In genomic region chr12:124096109-124096508, GRCh38 we compare ENCODE assay signal across 20 cellular contexts.
DNase-seq lines count a peak whose midpoint lies in the region; ATAC-seq and TF ChIP-seq lines count a peak whose summit lies in the region.
"Had no signal": no experiment of that assay in that cellular context is flagged by ENCODE, and none has a peak within 500 bp of the region (broad histone marks: within the 10 kb centered on the region; RNA-seq: fewer than 3 reads in every experiment).

No MANE protein-coding gene starts in this region.

- no peak overlapping the region for H3K23ac ChIP-seq in neuronal stem cell (ENCODE audit: low read depth, low read length, poor library complexity)

- no peak overlapping the region for H4K8ac ChIP-seq in neuronal stem cell (ENCODE audit: low read depth, low read length)

- DNase-seq in activated effector memory CD4-positive, alpha-beta T cell treated with anti-CD3 and anti-CD28 coated beads, Interleukin-2, amount 50 U/mL, for 16 hours, result peak; percentile 17
- no peak for DNase-seq in activated effector memory CD4-positive, alpha-beta T cell treated with Interleukin-2 at 50 U/mL for 16 hours
- DNase-seq in BE2C (no peak), WERI-Rb-1 (no peak), neuronal stem cell (ENCODE audit: low spot score) (no peak), activated gamma-delta T cell treated with Interleukin-2 at 50 U/mL for 16 hours (no peak)
- DNase-seq: CD4-positive, alpha-beta T cell; CD8-positive, alpha-beta memory T cell; DMS 273 treated with DMSO at 0.1 percent for 48 hours; DMS79; EL; GDM1; GM23248; H9 had no signal

- no peak overlapping the region for H2BK12ac ChIP-seq in neuronal stem cell (ENCODE audit: low read length)

- H3K79me1 ChIP-seq in neuronal stem cell (ENCODE audit: low read depth, low read length), result no peaks in the 10 kb centered on the region

- H2BK5ac ChIP-seq in neuronal stem cell (ENCODE audit: low read length), result no peak overlapping the region

- H2BK120ac ChIP-seq in neuronal stem cell (ENCODE audit: low read depth, low read length), result no peak overlapping the region

- no peak overlapping the region for H2AFZ ChIP-seq in neuronal stem cell (ENCODE audit: low read length)
- H2AFZ ChIP-seq: GM23248 had no signal

- H3K9me3 ChIP-seq in BE2C, result no peaks in the 10 kb centered on the region
- no peaks in the 10 kb centered on the region for H3K9me3 ChIP-seq in WERI-Rb-1 (ENCODE audit: severe bottlenecking)
- H3K9me3 ChIP-seq in neuronal stem cell (replicated peaks in 1 of 2; ENCODE audit: control insufficient read depth in 2 of 2, insufficient read depth in 1 of 2, low read depth in 1 of 2, low read length in 2 of 2), result peaks cover 7 to 10% of the 10 kb centered on the region in 2 donors

- peak overlapping the region; percentile 64 for H3K14ac ChIP-seq in neuronal stem cell (ENCODE audit: low read length)

- H3K27ac ChIP-seq in WERI-Rb-1 (no peak overlapping the region), neuronal stem cell (replicated peaks; ENCODE audit: low read length) (no peak overlapping the region)
- H3K27ac ChIP-seq: 22Rv1; BLaER1 treated with 17β-estradiol and CSF1 and Interleukin-3, amounts not matched to agents 10 nM and 100 nM; GM23248 had no signal

- no CpG with 5 or more reads among the region's 15 CpGs for WGBS in neuronal stem cell (ENCODE audit: extremely low coverage in 2 of 2, insufficient read length in 2 of 2, insufficient replicate concordance in 1 of 2), 2 donors

- H3K9ac ChIP-seq in neuronal stem cell (ENCODE audit: low read depth, low read length, poor library complexity), result no peak overlapping the region
- H3K9ac ChIP-seq: BLaER1 treated with 17β-estradiol and CSF1 and Interleukin-3, amounts not matched to agents 10 nM and 100 nM; GM23248 had no signal

- peak overlapping the region; percentile 68 for H2AK5ac ChIP-seq in neuronal stem cell (ENCODE audit: low read depth, low read length)

- H2BK15ac ChIP-seq in neuronal stem cell (ENCODE audit: low read length), result peak overlapping the region; percentile 15

- ATAC-seq in GM21619 (IDR thresholded peaks at IDR 0.05; ENCODE audit: unreplicated experiment) (no peak), GM18498 (IDR thresholded peaks at IDR 0.05; ENCODE audit: unreplicated experiment) (no peak)
- ATAC-seq: GM12878, HCT116 had no signal

- peak overlapping the region; percentile 44 for H3K18ac ChIP-seq in neuronal stem cell (ENCODE audit: low read length)

- no peak overlapping the region for H4K91ac ChIP-seq in neuronal stem cell (ENCODE audit: low read depth, low read length, poor library complexity)

- no peak overlapping the region for H3K4me2 ChIP-seq in neuronal stem cell (ENCODE audit: insufficient read depth, low read length, poor library complexity, severe bottlenecking)
- H3K4me2 ChIP-seq: BLaER1 treated with 17β-estradiol and CSF1 and Interleukin-3, amounts not matched to agents 10 nM and 100 nM had no signal

- peak; percentile 19; the same call in 1 of the 2 replicates for TF ChIP-seq CTCF in BE2C (IDR thresholded peaks at IDR 0.05; ENCODE audit: low read depth, low read length)
- 0 out of 2 replicates have a peak, but pooled peaks have one; percentile 4 for TF ChIP-seq CTCF in WERI-Rb-1 (IDR thresholded peaks at IDR 0.05; ENCODE audit: low read depth, low read length)

- H3K4ac ChIP-seq in neuronal stem cell (ENCODE audit: low read length), result no peak overlapping the region

- H3K4me3 ChIP-seq in BE2C (ENCODE audit: low read depth, low read length) (no peak overlapping the region), WERI-Rb-1 (ENCODE audit: low read depth, low read length) (no peak overlapping the region), neuronal stem cell (ENCODE audit: low read length in 2 of 2) (no peak overlapping the region)
- H3K4me3 ChIP-seq: BLaER1 treated with 17β-estradiol and CSF1 and Interleukin-3, amounts not matched to agents 10 nM and 100 nM; GM12878; GM23248 had no signal

- H3K36me3 ChIP-seq in BE2C (no peaks in the 10 kb centered on the region), WERI-Rb-1 (no peaks in the 10 kb centered on the region), neuronal stem cell (replicated peaks in 1 of 2; ENCODE audit: control insufficient read depth in 2 of 2, insufficient read depth in 2 of 2, low read length in 2 of 2) (no peaks in the 10 kb centered on the region)
- H3K36me3 ChIP-seq: BLaER1 treated with 17β-estradiol and CSF1 and Interleukin-3, amounts not matched to agents 10 nM and 100 nM had no signal

- no peaks in the 10 kb centered on the region for H3K27me3 ChIP-seq in BE2C
- no peaks in the 10 kb centered on the region for H3K27me3 ChIP-seq in WERI-Rb-1 (ENCODE audit: insufficient read depth, low read depth, severe bottlenecking)
- no peaks in the 10 kb centered on the region for H3K27me3 ChIP-seq in neuronal stem cell (ENCODE audit: control insufficient read depth in 3 of 3, insufficient read depth in 3 of 3, low read depth in 1 of 3, low read length in 3 of 3)
- H3K27me3 ChIP-seq: BLaER1 treated with 17β-estradiol and CSF1 and Interleukin-3, amounts not matched to agents 10 nM and 100 nM had no signal

- H3K4me1 ChIP-seq in BE2C (0 out of 2 replicates have a peak, but pooled peaks cover 2% of the 10 kb centered on the region), neuronal stem cell (ENCODE audit: control insufficient read depth in 2 of 2, insufficient read depth in 1 of 2, low read depth in 1 of 2, low read length in 2 of 2) (peaks cover 19 to 24% of the 10 kb centered on the region in 2 donors)
- H3K4me1 ChIP-seq: BLaER1 treated with 17β-estradiol and CSF1 and Interleukin-3, amounts not matched to agents 10 nM and 100 nM had no signal
